In the genomic region with DNA sequence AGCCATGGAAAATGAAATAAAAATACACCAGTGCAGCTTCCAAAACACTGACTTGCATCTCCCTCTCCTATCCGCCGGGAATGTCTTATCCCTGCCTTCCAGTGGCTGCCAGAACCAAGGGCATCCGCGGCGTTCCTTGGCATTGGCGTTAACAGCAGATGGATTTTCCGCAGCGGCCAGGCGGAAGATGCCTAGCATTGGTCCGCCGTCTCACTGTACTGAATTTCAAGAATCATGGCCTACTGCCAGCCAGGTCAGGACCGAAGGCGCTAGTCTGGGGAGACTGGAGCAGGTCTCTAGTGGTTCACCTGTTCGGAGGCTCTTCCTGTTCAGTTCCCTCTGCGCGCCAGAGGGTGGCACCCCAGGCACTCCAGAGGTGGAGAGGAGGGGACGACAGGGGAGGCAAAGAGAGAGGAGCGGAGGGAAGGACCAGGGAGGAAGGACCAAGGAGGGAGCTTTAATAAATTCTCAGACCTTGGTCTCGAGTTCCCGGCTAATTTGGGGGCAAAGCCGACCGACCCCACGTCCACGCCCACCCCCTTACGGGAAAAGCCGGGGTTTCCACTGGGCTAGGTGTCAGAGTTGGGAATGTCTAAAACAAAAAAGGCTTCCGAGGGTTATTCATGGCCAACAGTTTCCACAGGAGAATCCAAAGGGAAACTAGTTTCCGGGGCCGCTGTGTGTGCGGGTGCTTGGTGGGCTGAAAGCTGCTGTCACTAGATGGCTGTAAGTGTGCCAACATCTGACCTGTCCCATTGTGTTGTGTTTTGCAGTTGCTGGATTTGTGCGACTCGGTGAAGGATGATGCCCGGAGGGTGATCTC, we compare ENCODE assay signal across 1 cellular context.
TF ChIP-seq lines count a peak whose summit lies in the region.

No MANE protein-coding gene starts in this region.

TF ChIP-seq in HepG2, 621 proteins besides CTCF, POLR2A, EP300 and RAD21 (continued from another document and continues in another):
- TF ChIP-seq, protein P1, sequence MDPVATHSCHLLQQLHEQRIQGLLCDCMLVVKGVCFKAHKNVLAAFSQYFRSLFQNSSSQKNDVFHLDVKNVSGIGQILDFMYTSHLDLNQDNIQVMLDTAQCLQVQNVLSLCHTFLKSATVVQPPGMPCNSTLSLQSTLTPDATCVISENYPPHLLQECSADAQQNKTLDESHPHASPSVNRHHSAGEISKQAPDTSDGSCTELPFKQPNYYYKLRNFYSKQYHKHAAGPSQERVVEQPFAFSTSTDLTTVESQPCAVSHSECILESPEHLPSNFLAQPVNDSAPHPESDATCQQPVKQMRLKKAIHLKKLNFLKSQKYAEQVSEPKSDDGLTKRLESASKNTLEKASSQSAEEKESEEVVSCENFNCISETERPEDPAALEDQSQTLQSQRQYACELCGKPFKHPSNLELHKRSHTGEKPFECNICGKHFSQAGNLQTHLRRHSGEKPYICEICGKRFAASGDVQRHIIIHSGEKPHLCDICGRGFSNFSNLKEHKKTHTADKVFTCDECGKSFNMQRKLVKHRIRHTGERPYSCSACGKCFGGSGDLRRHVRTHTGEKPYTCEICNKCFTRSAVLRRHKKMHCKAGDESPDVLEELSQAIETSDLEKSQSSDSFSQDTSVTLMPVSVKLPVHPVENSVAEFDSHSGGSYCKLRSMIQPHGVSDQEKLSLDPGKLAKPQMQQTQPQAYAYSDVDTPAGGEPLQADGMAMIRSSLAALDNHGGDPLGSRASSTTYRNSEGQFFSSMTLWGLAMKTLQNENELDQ (CRISPR knock-in tag; IDR thresholded peaks at IDR 0.05; ENCODE audit: borderline replicate concordance), result no peak
- TF ChIP-seq ZNF343 (CRISPR knock-in tag; IDR thresholded peaks at IDR 0.05), result no peak
- TF ChIP-seq, protein P2, sequence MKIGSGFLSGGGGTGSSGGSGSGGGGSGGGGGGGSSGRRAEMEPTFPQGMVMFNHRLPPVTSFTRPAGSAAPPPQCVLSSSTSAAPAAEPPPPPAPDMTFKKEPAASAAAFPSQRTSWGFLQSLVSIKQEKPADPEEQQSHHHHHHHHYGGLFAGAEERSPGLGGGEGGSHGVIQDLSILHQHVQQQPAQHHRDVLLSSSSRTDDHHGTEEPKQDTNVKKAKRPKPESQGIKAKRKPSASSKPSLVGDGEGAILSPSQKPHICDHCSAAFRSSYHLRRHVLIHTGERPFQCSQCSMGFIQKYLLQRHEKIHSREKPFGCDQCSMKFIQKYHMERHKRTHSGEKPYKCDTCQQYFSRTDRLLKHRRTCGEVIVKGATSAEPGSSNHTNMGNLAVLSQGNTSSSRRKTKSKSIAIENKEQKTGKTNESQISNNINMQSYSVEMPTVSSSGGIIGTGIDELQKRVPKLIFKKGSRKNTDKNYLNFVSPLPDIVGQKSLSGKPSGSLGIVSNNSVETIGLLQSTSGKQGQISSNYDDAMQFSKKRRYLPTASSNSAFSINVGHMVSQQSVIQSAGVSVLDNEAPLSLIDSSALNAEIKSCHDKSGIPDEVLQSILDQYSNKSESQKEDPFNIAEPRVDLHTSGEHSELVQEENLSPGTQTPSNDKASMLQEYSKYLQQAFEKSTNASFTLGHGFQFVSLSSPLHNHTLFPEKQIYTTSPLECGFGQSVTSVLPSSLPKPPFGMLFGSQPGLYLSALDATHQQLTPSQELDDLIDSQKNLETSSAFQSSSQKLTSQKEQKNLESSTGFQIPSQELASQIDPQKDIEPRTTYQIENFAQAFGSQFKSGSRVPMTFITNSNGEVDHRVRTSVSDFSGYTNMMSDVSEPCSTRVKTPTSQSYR (CRISPR knock-in tag; IDR thresholded peaks at IDR 0.05; ENCODE audit: borderline replicate concordance), result no peak
- no peak for TF ChIP-seq JUNB (CRISPR knock-in tag; IDR thresholded peaks at IDR 0.05; ENCODE audit: borderline replicate concordance)
- no peak for TF ChIP-seq ZSCAN20 (CRISPR knock-in tag; IDR thresholded peaks at IDR 0.05; ENCODE audit: borderline replicate concordance)
- TF ChIP-seq HES4 (CRISPR knock-in tag; IDR thresholded peaks at IDR 0.05; ENCODE audit: borderline replicate concordance), result no peak
- no peak for TF ChIP-seq ZBTB8A (CRISPR knock-in tag; IDR thresholded peaks at IDR 0.05; ENCODE audit: borderline replicate concordance, low read depth)
- no peak for TF ChIP-seq KLF9 (CRISPR knock-in tag; IDR thresholded peaks at IDR 0.05; ENCODE audit: low read depth)
- TF ChIP-seq, protein P3, sequence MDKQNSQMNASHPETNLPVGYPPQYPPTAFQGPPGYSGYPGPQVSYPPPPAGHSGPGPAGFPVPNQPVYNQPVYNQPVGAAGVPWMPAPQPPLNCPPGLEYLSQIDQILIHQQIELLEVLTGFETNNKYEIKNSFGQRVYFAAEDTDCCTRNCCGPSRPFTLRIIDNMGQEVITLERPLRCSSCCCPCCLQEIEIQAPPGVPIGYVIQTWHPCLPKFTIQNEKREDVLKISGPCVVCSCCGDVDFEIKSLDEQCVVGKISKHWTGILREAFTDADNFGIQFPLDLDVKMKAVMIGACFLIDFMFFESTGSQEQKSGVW (CRISPR knock-in tag; IDR thresholded peaks at IDR 0.05; ENCODE audit: borderline replicate concordance), result no peak
- TF ChIP-seq, protein P4, sequence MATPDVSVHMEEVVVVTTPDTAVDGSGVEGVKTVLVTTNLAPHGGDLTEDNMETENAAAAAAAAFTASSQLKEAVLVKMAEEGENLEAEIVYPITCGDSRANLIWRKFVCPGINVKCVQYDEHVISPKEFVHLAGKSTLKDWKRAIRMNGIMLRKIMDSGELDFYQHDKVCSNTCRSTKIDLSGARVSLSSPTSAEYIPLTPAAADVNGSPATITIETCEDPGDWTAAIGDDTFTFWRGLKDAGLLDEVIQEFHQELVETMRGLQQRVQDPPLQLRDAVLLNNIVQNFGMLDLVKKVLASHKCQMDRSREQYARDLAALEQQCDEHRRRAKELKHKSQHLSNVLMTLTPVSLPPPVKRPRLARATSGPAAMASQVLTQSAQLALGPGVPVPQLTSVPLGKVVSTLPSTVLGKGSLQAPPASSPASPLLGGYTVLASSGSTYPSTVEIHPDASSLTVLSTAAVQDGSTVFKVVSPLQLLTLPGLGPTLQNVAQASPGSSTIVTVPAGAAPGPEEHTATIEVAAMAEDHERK (CRISPR knock-in tag; IDR thresholded peaks at IDR 0.05; ENCODE audit: low read depth), result no peak
- no peak for TF ChIP-seq SATB2 (CRISPR knock-in tag; IDR thresholded peaks at IDR 0.05)
- TF ChIP-seq ZFY (CRISPR knock-in tag; IDR thresholded peaks at IDR 0.05), result no peak; the same call in 1 of the 2 replicates
- 0 out of 2 replicates have a peak, but pooled peaks have one; percentile 35 for TF ChIP-seq KLF11 (CRISPR knock-in tag; IDR thresholded peaks at IDR 0.05)
- TF ChIP-seq KAT7 (CRISPR knock-in tag; IDR thresholded peaks at IDR 0.05; ENCODE audit: borderline replicate concordance), result no peak
- TF ChIP-seq, protein P5, sequence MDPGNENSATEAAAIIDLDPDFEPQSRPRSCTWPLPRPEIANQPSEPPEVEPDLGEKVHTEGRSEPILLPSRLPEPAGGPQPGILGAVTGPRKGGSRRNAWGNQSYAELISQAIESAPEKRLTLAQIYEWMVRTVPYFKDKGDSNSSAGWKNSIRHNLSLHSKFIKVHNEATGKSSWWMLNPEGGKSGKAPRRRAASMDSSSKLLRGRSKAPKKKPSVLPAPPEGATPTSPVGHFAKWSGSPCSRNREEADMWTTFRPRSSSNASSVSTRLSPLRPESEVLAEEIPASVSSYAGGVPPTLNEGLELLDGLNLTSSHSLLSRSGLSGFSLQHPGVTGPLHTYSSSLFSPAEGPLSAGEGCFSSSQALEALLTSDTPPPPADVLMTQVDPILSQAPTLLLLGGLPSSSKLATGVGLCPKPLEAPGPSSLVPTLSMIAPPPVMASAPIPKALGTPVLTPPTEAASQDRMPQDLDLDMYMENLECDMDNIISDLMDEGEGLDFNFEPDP (CRISPR knock-in tag; conservative IDR thresholded peaks at IDR 0.05), result no peak
- TF ChIP-seq PHB2 (IDR thresholded peaks at IDR 0.05; ENCODE audit: partially characterized antibody), result no peak
- TF ChIP-seq MATR3 (CRISPR knock-in tag; IDR thresholded peaks at IDR 0.05), result no peak
- TF ChIP-seq NCOA1 (CRISPR knock-in tag; IDR thresholded peaks at IDR 0.05), result no peak
- peak; percentile 32 for TF ChIP-seq ASH2L (IDR thresholded peaks at IDR 0.05; ENCODE audit: insufficient read length, low read depth, low read length)
- TF ChIP-seq KDM1A (CRISPR knock-in tag; IDR thresholded peaks at IDR 0.05), result no peak
- TF ChIP-seq, protein P6, sequence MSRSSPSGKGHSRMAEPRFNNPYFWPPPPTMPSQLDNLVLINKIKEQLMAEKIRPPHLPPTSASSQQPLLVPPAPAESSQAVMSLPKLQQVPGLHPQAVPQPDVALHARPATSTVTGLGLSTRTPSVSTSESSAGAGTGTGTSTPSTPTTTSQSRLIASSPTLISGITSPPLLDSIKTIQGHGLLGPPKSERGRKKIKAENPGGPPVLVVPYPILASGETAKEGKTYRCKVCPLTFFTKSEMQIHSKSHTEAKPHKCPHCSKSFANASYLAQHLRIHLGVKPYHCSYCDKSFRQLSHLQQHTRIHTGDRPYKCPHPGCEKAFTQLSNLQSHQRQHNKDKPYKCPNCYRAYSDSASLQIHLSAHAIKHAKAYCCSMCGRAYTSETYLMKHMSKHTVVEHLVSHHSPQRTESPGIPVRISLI (CRISPR knock-in tag; IDR thresholded peaks at IDR 0.05; ENCODE audit: borderline replicate concordance), result no peak
- TF ChIP-seq, protein P7, sequence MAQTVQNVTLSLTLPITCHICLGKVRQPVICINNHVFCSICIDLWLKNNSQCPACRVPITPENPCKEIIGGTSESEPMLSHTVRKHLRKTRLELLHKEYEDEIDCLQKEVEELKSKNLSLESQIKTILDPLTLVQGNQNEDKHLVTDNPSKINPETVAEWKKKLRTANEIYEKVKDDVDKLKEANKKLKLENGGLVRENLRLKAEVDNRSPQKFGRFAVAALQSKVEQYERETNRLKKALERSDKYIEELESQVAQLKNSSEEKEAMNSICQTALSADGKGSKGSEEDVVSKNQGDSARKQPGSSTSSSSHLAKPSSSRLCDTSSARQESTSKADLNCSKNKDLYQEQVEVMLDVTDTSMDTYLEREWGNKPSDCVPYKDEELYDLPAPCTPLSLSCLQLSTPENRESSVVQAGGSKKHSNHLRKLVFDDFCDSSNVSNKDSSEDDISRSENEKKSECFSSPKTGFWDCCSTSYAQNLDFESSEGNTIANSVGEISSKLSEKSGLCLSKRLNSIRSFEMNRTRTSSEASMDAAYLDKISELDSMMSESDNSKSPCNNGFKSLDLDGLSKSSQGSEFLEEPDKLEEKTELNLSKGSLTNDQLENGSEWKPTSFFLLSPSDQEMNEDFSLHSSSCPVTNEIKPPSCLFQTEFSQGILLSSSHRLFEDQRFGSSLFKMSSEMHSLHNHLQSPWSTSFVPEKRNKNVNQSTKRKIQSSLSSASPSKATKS (CRISPR knock-in tag; IDR thresholded peaks at IDR 0.05), result no peak
- TF ChIP-seq SNAPC2 (CRISPR knock-in tag; IDR thresholded peaks at IDR 0.05), result no peak
- TF ChIP-seq XRCC5 (optimal IDR thresholded peaks at IDR 0.05; ENCODE audit: low read length), result peak; percentile 92
- TF ChIP-seq ZC3H4 (CRISPR knock-in tag; IDR thresholded peaks at IDR 0.05; ENCODE audit: borderline replicate concordance), result no peak
- no peak for TF ChIP-seq ZNF335 (CRISPR knock-in tag; IDR thresholded peaks at IDR 0.05)
- no peak for TF ChIP-seq ZNF780A (CRISPR knock-in tag; IDR thresholded peaks at IDR 0.05)
- no peak for TF ChIP-seq ZNF607 (CRISPR knock-in tag; IDR thresholded peaks at IDR 0.05; ENCODE audit: borderline replicate concordance)
- no peak for TF ChIP-seq RARG (CRISPR knock-in tag; IDR thresholded peaks at IDR 0.05; ENCODE audit: low read depth)
- TF ChIP-seq, protein P8, sequence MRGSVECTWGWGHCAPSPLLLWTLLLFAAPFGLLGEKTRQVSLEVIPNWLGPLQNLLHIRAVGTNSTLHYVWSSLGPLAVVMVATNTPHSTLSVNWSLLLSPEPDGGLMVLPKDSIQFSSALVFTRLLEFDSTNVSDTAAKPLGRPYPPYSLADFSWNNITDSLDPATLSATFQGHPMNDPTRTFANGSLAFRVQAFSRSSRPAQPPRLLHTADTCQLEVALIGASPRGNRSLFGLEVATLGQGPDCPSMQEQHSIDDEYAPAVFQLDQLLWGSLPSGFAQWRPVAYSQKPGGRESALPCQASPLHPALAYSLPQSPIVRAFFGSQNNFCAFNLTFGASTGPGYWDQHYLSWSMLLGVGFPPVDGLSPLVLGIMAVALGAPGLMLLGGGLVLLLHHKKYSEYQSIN (CRISPR knock-in tag; IDR thresholded peaks at IDR 0.05; ENCODE audit: borderline replicate concordance), result no peak
- no peak for TF ChIP-seq ZNF451 (CRISPR knock-in tag; IDR thresholded peaks at IDR 0.05)
- TF ChIP-seq, protein P9, sequence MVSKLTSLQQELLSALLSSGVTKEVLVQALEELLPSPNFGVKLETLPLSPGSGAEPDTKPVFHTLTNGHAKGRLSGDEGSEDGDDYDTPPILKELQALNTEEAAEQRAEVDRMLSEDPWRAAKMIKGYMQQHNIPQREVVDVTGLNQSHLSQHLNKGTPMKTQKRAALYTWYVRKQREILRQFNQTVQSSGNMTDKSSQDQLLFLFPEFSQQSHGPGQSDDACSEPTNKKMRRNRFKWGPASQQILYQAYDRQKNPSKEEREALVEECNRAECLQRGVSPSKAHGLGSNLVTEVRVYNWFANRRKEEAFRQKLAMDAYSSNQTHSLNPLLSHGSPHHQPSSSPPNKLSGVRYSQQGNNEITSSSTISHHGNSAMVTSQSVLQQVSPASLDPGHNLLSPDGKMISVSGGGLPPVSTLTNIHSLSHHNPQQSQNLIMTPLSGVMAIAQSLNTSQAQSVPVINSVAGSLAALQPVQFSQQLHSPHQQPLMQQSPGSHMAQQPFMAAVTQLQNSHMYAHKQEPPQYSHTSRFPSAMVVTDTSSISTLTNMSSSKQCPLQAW (CRISPR knock-in tag; IDR thresholded peaks at IDR 0.05), result peak; percentile 82
- TF ChIP-seq SOX13 (IDR thresholded peaks at IDR 0.05), result no peak
- TF ChIP-seq SOX13 (CRISPR knock-in tag; conservative IDR thresholded peaks at IDR 0.05 in 1 of 2, IDR thresholded peaks at IDR 0.05 in 1 of 2), result peak in 1 of 2 experiments; percentile 22; a peak in 1 of 4 replicates
- TF ChIP-seq CAMTA2 (CRISPR knock-in tag; IDR thresholded peaks at IDR 0.05; ENCODE audit: borderline replicate concordance), result no peak
- peak; percentile 43; the same call in 1 of the 2 replicates for TF ChIP-seq MEIS2 (CRISPR knock-in tag; IDR thresholded peaks at IDR 0.05)
- no peak for TF ChIP-seq ZNF570 (CRISPR knock-in tag; IDR thresholded peaks at IDR 0.05; ENCODE audit: borderline replicate concordance)
- no peak for TF ChIP-seq DR1 (CRISPR knock-in tag; IDR thresholded peaks at IDR 0.05)
- peak; percentile 57; the same call in 1 of the 2 replicates for TF ChIP-seq THAP11 (CRISPR knock-in tag; IDR thresholded peaks at IDR 0.05)
- TF ChIP-seq GZF1 (CRISPR knock-in tag; IDR thresholded peaks at IDR 0.05), result 0 out of 2 replicates have a peak, but pooled peaks have one; percentile 31
- TF ChIP-seq ZNF746 (CRISPR knock-in tag; IDR thresholded peaks at IDR 0.05), result no peak
- TF ChIP-seq, protein P10, sequence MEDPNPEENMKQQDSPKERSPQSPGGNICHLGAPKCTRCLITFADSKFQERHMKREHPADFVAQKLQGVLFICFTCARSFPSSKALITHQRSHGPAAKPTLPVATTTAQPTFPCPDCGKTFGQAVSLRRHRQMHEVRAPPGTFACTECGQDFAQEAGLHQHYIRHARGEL (CRISPR knock-in tag; IDR thresholded peaks at IDR 0.05), result no peak
- TF ChIP-seq MIXL1 (CRISPR knock-in tag; IDR thresholded peaks at IDR 0.05), result peak; percentile 42; the same call in 1 of the 2 replicates
- no peak for TF ChIP-seq NFYB (CRISPR knock-in tag; IDR thresholded peaks at IDR 0.05)
- no peak for TF ChIP-seq REL (CRISPR knock-in tag; conservative IDR thresholded peaks at IDR 0.05)
- TF ChIP-seq TBL1XR1 (IDR thresholded peaks at IDR 0.05; ENCODE audit: borderline replicate concordance, low read length, partially characterized antibody), result no peak
- no peak for TF ChIP-seq NPAS2 (CRISPR knock-in tag; IDR thresholded peaks at IDR 0.05; ENCODE audit: borderline replicate concordance)
- no peak for TF ChIP-seq HNF4A (CRISPR knock-in tag; IDR thresholded peaks at IDR 0.05)
- TF ChIP-seq ZNF34 (CRISPR knock-in tag; IDR thresholded peaks at IDR 0.05; ENCODE audit: borderline replicate concordance), result no peak
